In the genomic region with DNA sequence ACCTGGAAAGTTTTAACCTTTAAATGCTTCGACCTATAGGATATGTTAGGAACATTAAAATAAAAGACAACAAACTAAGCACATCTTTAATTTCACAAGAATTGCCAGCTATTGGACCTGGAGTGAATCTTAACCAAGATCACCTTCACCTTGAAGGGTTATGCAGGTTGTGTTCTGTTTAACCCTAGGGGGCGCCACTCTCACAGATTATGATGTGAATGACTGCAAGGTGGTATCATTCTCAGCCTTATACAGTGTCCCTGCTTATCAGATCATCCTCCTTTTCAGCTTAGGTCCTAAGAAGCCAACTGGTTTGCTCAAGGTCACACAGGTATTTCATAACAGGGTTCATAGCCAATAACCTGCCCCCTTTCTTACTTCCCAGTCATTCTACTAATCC, we compare ENCODE assay signal across 9 cellular contexts. TPM values are rescaled to one million over a fixed set of nuclear protein-coding genes. Genes with fewer than 3 reads are reported as not detected.
A peak's percentile ranks its signal among the peaks of the same experiment; 100 is the strongest.
DNase-seq lines count a peak whose midpoint lies in the region; ATAC-seq and TF ChIP-seq lines count a peak whose summit lies in the region.
"Had no signal": no experiment of that assay in that cellular context is flagged by ENCODE, and none has a peak within 500 bp of the region (broad histone marks: within the 10 kb centered on the region; RNA-seq: fewer than 3 reads in every experiment).

No MANE protein-coding gene starts in this region.

- H3K4ac ChIP-seq in mesenchymal stem cell (ENCODE audit: low read depth in 1 of 2, low read length in 2 of 2), result no peak overlapping the region

- no peak overlapping the region for H3K4me3 ChIP-seq in OCI-LY3 (ENCODE audit: low read length)
- H3K4me3 ChIP-seq in endodermal cell (ENCODE audit: low read length), result no peak overlapping the region
- no peak overlapping the region for H3K4me3 ChIP-seq in mesenchymal stem cell (ENCODE audit: insufficient read depth in 1 of 2, low read depth in 1 of 2, low read length in 2 of 2)
- H3K4me3 ChIP-seq: pancreas had no signal

- no peaks in the 10 kb centered on the region for H3K79me2 ChIP-seq in OCI-LY3 (ENCODE audit: low read length)

- no peak overlapping the region for H3K23ac ChIP-seq in mesenchymal stem cell (ENCODE audit: low read length in 2 of 2)

- no peak overlapping the region for H2AFZ ChIP-seq in OCI-LY3 (ENCODE audit: low read depth, low read length)
- no peak overlapping the region for H2AFZ ChIP-seq in mesenchymal stem cell (ENCODE audit: low read depth, low read length)

- no peak overlapping the region for H2BK120ac ChIP-seq in mesenchymal stem cell (ENCODE audit: low read depth, low read length)

- H3K14ac ChIP-seq in mesenchymal stem cell (ENCODE audit: low read length in 2 of 2), result no peak overlapping the region

- H3K4me1 Mint-ChIP-seq in CD14-positive monocyte, result peaks cover 10% of the 10 kb centered on the region
- H3K4me1 Mint-ChIP-seq in endodermal cell, result peaks cover 8% of the 10 kb centered on the region

- H3K4me2 ChIP-seq in OCI-LY3 (ENCODE audit: low read length) (no peak overlapping the region), mesenchymal stem cell (ENCODE audit: low read length, poor library complexity, severe bottlenecking) (no peak overlapping the region)

- H3K36me3 ChIP-seq in OCI-LY3 (replicated peaks; ENCODE audit: low read depth, low read length) (peaks cover 8% of the 10 kb centered on the region), endodermal cell (ENCODE audit: control insufficient read depth, insufficient read depth, low read length) (peaks cover 10% of the 10 kb centered on the region), mesenchymal stem cell (ENCODE audit: control insufficient read depth in 1 of 2, insufficient read depth in 2 of 2, low read depth in 1 of 2, low read length in 2 of 2) (no peaks in the 10 kb centered on the region)
- H3K36me3 ChIP-seq: pancreas had no signal

- H2BK5ac ChIP-seq in mesenchymal stem cell (ENCODE audit: low read depth, low read length, poor library complexity, severe bottlenecking), result no peak overlapping the region

- H2BK12ac ChIP-seq in mesenchymal stem cell (ENCODE audit: low read length in 2 of 2), result no peak overlapping the region

- ATAC-seq in GM18907 (IDR thresholded peaks at IDR 0.05; ENCODE audit: unreplicated experiment) (peak; percentile 49), HG03159 (IDR thresholded peaks at IDR 0.05; ENCODE audit: unreplicated experiment) (no peak), HG02588 (IDR thresholded peaks at IDR 0.05; ENCODE audit: unreplicated experiment) (no peak)

- H3K9me3 Mint-ChIP-seq in CD14-positive monocyte (no peaks in the 10 kb centered on the region), endodermal cell (peaks cover 26% of the 10 kb centered on the region)

- 9% methylated on average over 1 of the region's 2 CpGs; no CpG with 5 or more reads in 1 of the 2 experiments for WGBS in endodermal cell (ENCODE audit: insufficient coverage in 1 of 2, insufficient read length in 1 of 2), 2 experiments
- WGBS in mesenchymal stem cell, result 0% methylated on average over 1 of the region's 2 CpGs

- H3K9ac ChIP-seq in OCI-LY3 (ENCODE audit: low read length) (no peak overlapping the region), endodermal cell (ENCODE audit: extremely low read depth, low read length, poor library complexity, severe bottlenecking) (no peak overlapping the region), mesenchymal stem cell (ENCODE audit: low read length) (no peak overlapping the region)

- TF ChIP-seq CTCF in CD14-positive monocyte (IDR thresholded peaks at IDR 0.05) (peak; percentile 37), OCI-LY3 (IDR thresholded peaks at IDR 0.05; ENCODE audit: low read depth, low read length) (peak; percentile 53), endodermal cell (conservative IDR thresholded peaks at IDR 0.05) (peak; percentile 71)

- H3K27me3 ChIP-seq in OCI-LY3 (ENCODE audit: low read depth, low read length), result no peaks in the 10 kb centered on the region
- H3K27me3 ChIP-seq in endodermal cell (ENCODE audit: control insufficient read depth, insufficient read depth, low read length, poor library complexity, severe bottlenecking), result no peaks in the 10 kb centered on the region
- H3K27me3 ChIP-seq in mesenchymal stem cell (ENCODE audit: control insufficient read depth in 1 of 2, insufficient read depth in 1 of 2, low read length in 2 of 2), result no peaks in the 10 kb centered on the region

- H3K18ac ChIP-seq in mesenchymal stem cell (ENCODE audit: low read depth in 1 of 2, low read length in 2 of 2), result no peak overlapping the region

- H3K27me3 Mint-ChIP-seq in CD14-positive monocyte (ENCODE audit: low read depth in 3 of 3) (peaks cover 0 to 3% (median 0%) of the 10 kb centered on the region in 3 donors), endodermal cell (ENCODE audit: insufficient read depth) (no peaks in the 10 kb centered on the region)

- intact Hi-C loops in CD14-positive monocyte (cut with micrococcal nuclease), result no loop called here

- peaks cover 4% of the 10 kb centered on the region for H3K79me1 ChIP-seq in mesenchymal stem cell (replicated peaks; ENCODE audit: low read length, poor library complexity, severe bottlenecking)

- H3K4me1 ChIP-seq in OCI-LY3 (ENCODE audit: low read length) (no peaks in the 10 kb centered on the region), endodermal cell (ENCODE audit: control insufficient read depth, insufficient read depth, low read length) (no peaks in the 10 kb centered on the region), mesenchymal stem cell (ENCODE audit: control insufficient read depth, insufficient read depth, low read depth, low read length) (no peaks in the 10 kb centered on the region)

- peaks cover 19 to 22% of the 10 kb centered on the region in 2 donors for H3K36me3 Mint-ChIP-seq in CD14-positive monocyte
- no peaks in the 10 kb centered on the region for H3K36me3 Mint-ChIP-seq in endodermal cell (ENCODE audit: low read depth)

- no peak overlapping the region for H2BK15ac ChIP-seq in mesenchymal stem cell (ENCODE audit: low read depth, poor library complexity, severe bottlenecking)

- H3K27ac Mint-ChIP-seq in CD14-positive monocyte (no peak overlapping the region), endodermal cell (no peak overlapping the region)

- H4K20me1 ChIP-seq in OCI-LY3 (ENCODE audit: insufficient read depth, low read length), result no peaks in the 10 kb centered on the region

- no peak overlapping the region for H3K27ac ChIP-seq in OCI-LY3 (ENCODE audit: low read length)
- no peak overlapping the region for H3K27ac ChIP-seq in endodermal cell (ENCODE audit: low read depth, low read length)
- H3K27ac ChIP-seq in mesenchymal stem cell (ENCODE audit: low read length, poor library complexity, severe bottlenecking), result no peak overlapping the region
- H3K27ac ChIP-seq: pancreas had no signal

- H4K8ac ChIP-seq in mesenchymal stem cell (ENCODE audit: low read length), result no peak overlapping the region

- H3K4me3 Mint-ChIP-seq in CD14-positive monocyte, result no peak overlapping the region
- no peak overlapping the region for H3K4me3 Mint-ChIP-seq in endodermal cell

- no peak for DNase-seq in CD14-positive monocyte (ENCODE audit: low spot score)
- peak; percentile 58 for DNase-seq in endodermal cell
- DNase-seq in mesenchymal stem cell, result no peak
- no peak for DNase-seq in MV-4-11 (lab: John Stamatoyannopoulos, UW)
- DNase-seq: pancreas had no signal

- no peaks in the 10 kb centered on the region for H3K9me3 ChIP-seq in OCI-LY3 (ENCODE audit: insufficient read depth, low read length)
- no peaks in the 10 kb centered on the region for H3K9me3 ChIP-seq in endodermal cell (ENCODE audit: control insufficient read depth, low read length)
- no peaks in the 10 kb centered on the region for H3K9me3 ChIP-seq in mesenchymal stem cell (ENCODE audit: control insufficient read depth, low read length)
- H3K9me3 ChIP-seq: pancreas had no signal

- H2AK5ac ChIP-seq in mesenchymal stem cell (ENCODE audit: low read length, severe bottlenecking), result no peak overlapping the region

- H4K91ac ChIP-seq in mesenchymal stem cell (ENCODE audit: low read length), result no peak overlapping the region

RNA-seq across cellular contexts. Expression of a gene that starts 23.5 kb away (rescaled TPM):
- polyA plus RNA-seq in CD14-positive monocyte, result 1 to 10 TPM; 2.7 to 3.0 TPM
- 1 to 10 TPM; 7.3 to 9.1 TPM for total RNA-seq in endodermal cell
- 16.1 TPM for polyA plus RNA-seq in endodermal cell (2013, experiment 1 of 2)
- polyA plus RNA-seq in endodermal cell (2013, experiment 2 of 2), result 14.2 TPM
- polyA plus RNA-seq in mesenchymal stem cell (2013, experiment 1 of 2), result 6.3 TPM
- polyA plus RNA-seq in mesenchymal stem cell (2013, experiment 2 of 2), result 6.0 TPM
